In the genomic region with DNA sequence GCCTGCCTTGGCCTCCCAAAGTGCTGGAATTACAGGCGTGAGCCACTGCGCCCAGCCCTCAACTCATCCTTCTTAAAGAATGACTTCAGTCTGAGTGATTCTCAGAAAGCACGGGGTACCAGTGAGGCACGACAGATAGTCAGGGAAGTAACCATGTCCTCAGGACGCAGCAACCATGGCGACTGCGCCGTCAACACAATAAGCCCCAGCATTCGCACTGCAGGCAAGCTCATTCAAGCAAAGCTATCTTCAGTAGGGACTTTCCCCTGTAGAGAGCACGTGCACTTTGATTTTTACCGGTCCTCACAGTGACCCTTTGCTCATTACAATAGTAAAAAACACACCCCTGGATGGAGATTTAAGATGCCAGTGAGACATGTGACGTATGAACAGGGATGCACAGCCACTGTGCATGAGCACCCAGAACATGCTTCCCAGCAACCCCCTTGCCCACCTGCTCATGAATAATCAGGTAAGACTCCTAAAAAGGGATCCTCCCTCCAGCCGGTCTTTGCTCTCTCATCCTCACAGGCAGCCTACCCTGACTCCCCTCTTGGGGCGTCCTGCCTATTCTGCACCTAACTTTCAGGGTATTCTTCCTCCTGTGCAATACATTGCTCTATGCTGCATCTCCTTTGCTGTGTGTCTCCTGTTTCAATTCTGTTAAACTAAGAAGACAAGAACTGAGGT, we compare ENCODE assay signal across 10 cellular contexts. TPM values are rescaled to one million over a fixed set of nuclear protein-coding genes. Genes with fewer than 3 reads are reported as not detected.
DNase-seq lines count a peak whose midpoint lies in the region; ATAC-seq, FAIRE-seq and TF ChIP-seq lines count a peak whose summit lies in the region.
"Had no signal": no experiment of that assay in that cellular context is flagged by ENCODE, and none has a peak within 500 bp of the region (broad histone marks: within the 10 kb centered on the region; RNA-seq: fewer than 3 reads in every experiment).

No MANE protein-coding gene starts in this region.

- DNase-seq in activated CD8-positive, alpha-beta T cell treated with anti-CD3 and anti-CD28 coated beads, Interleukin-2, amount 10 ng/mL, durations not matched to agents 7 days and 5 days, result no peak
- DNase-seq in activated CD8-positive, alpha-beta T cell treated with anti-CD3 and anti-CD28 coated beads for 36 hours, result no peak
- DNase-seq in RCC 7860 (ENCODE audit: low spot score) (peak; percentile 74), NCI-H1694 treated with DMSO at 0.1 percent for 48 hours (lab: John Stamatoyannopoulos, UW) (no peak)
- DNase-seq in activated effector memory CD4-positive, alpha-beta T cell treated with Interleukin-2 at 50 U/mL for 16 hours, result no peak
- no peak for DNase-seq in activated CD4-positive, alpha-beta T cell treated with anti-CD3 and anti-CD28 coated beads for 4 hours
- DNase-seq: foreskin melanocyte had no signal

- H3K27ac Mint-ChIP-seq in activated CD8-positive, alpha-beta T cell treated with anti-CD3 and anti-CD28 coated beads, Interleukin-2, amount 10 ng/mL, durations not matched to agents 7 days and 5 days, result no peak overlapping the region
- H3K27ac Mint-ChIP-seq in activated CD8-positive, alpha-beta T cell treated with anti-CD3 and anti-CD28 coated beads for 36 hours, result no peak overlapping the region

- intact Hi-C loops in activated CD8-positive, alpha-beta T cell treated with anti-CD3 and anti-CD28 coated beads for 36 hours (cut with micrococcal nuclease), result no loop called here

- H3K4me3 Mint-ChIP-seq in activated CD8-positive, alpha-beta T cell treated with anti-CD3 and anti-CD28 coated beads, Interleukin-2, amount 10 ng/mL, durations not matched to agents 7 days and 5 days, result no peak overlapping the region
- no peak overlapping the region for H3K4me3 Mint-ChIP-seq in activated CD8-positive, alpha-beta T cell treated with anti-CD3 and anti-CD28 coated beads for 36 hours

- H3K4me1 Mint-ChIP-seq in activated CD8-positive, alpha-beta T cell treated with anti-CD3 and anti-CD28 coated beads, Interleukin-2, amount 10 ng/mL, durations not matched to agents 7 days and 5 days (ENCODE audit: low read depth), result peaks cover 14% of the 10 kb centered on the region
- H3K4me1 Mint-ChIP-seq in activated CD8-positive, alpha-beta T cell treated with anti-CD3 and anti-CD28 coated beads for 36 hours (ENCODE audit: low read depth), result peaks cover 4% of the 10 kb centered on the region

- CTCF ChIA-PET in activated CD8-positive, alpha-beta T cell treated with anti-CD3 and anti-CD28 coated beads, Interleukin-2, amount 10 ng/mL, durations not matched to agents 7 days and 5 days (lab: Charles Lee), result interaction anchor here (1.8 kb wide), 1 partner anchor 48 kb away, joined by 8 read pairs; no protein-coding TSS in a partner anchor
- CTCF ChIA-PET in activated CD8-positive, alpha-beta T cell treated with anti-CD3 and anti-CD28 coated beads for 36 hours (lab: Charles Lee), result interaction anchor here (1.1 kb wide), 1 partner anchor 48 kb away, joined by 3 read pairs; no protein-coding TSS in a partner anchor

- H3K36me3 Mint-ChIP-seq in activated CD8-positive, alpha-beta T cell treated with anti-CD3 and anti-CD28 coated beads, Interleukin-2, amount 10 ng/mL, durations not matched to agents 7 days and 5 days (ENCODE audit: low read depth), result no peaks in the 10 kb centered on the region
- H3K36me3 Mint-ChIP-seq in activated CD8-positive, alpha-beta T cell treated with anti-CD3 and anti-CD28 coated beads for 36 hours (ENCODE audit: low read depth), result no peaks in the 10 kb centered on the region

- H3K9me3 Mint-ChIP-seq in activated CD8-positive, alpha-beta T cell treated with anti-CD3 and anti-CD28 coated beads, Interleukin-2, amount 10 ng/mL, durations not matched to agents 7 days and 5 days (ENCODE audit: insufficient read depth), result no peaks in the 10 kb centered on the region
- peaks cover 4% of the 10 kb centered on the region for H3K9me3 Mint-ChIP-seq in activated CD8-positive, alpha-beta T cell treated with anti-CD3 and anti-CD28 coated beads for 36 hours

- POLR2A ChIA-PET in activated CD8-positive, alpha-beta T cell treated with anti-CD3 and anti-CD28 coated beads, Interleukin-2, amount 10 ng/mL, durations not matched to agents 7 days and 5 days (lab: Charles Lee), result no interaction called here
- POLR2A ChIA-PET in activated CD8-positive, alpha-beta T cell treated with anti-CD3 and anti-CD28 coated beads for 36 hours (lab: Charles Lee), result no interaction called here

- no peak for FAIRE-seq in RCC 7860 (lab: Jason Lieb, UNC)
- FAIRE-seq: GM18507 had no signal

- ATAC-seq in activated CD8-positive, alpha-beta T cell treated with anti-CD3 and anti-CD28 coated beads, Interleukin-2, amount 10 ng/mL, durations not matched to agents 7 days and 5 days, result peak; percentile 21
- no peak for ATAC-seq in activated CD8-positive, alpha-beta T cell treated with anti-CD3 and anti-CD28 coated beads for 36 hours
- ATAC-seq in HG02884 (IDR thresholded peaks at IDR 0.05; ENCODE audit: unreplicated experiment) (peak; percentile 87), GM21526 (IDR thresholded peaks at IDR 0.05; ENCODE audit: low FRiP score, unreplicated experiment) (no peak)

- TF ChIP-seq CTCF in activated CD8-positive, alpha-beta T cell treated with anti-CD3 and anti-CD28 coated beads for 36 hours (IDR thresholded peaks at IDR 0.05), result no peak

- no peaks in the 10 kb centered on the region for H3K27me3 Mint-ChIP-seq in activated CD8-positive, alpha-beta T cell treated with anti-CD3 and anti-CD28 coated beads, Interleukin-2, amount 10 ng/mL, durations not matched to agents 7 days and 5 days (ENCODE audit: low read depth)
- no peaks in the 10 kb centered on the region for H3K27me3 Mint-ChIP-seq in activated CD8-positive, alpha-beta T cell treated with anti-CD3 and anti-CD28 coated beads for 36 hours

RNA-seq across cellular contexts. Expression of a gene that starts 9.1 kb away (rescaled TPM):
- total RNA-seq in activated CD8-positive, alpha-beta T cell treated with anti-CD3 and anti-CD28 coated beads, Interleukin-2, amount 10 ng/mL, durations not matched to agents 7 days and 5 days, result under 1 TPM; 0.26 to 0.32 TPM
- total RNA-seq in activated CD8-positive, alpha-beta T cell treated with anti-CD3 and anti-CD28 coated beads for 36 hours, result under 1 TPM; 0.25 TPM

RNA-seq across cellular contexts. Expression of a gene that starts 39.2 kb away (rescaled TPM):
- total RNA-seq in activated CD8-positive, alpha-beta T cell treated with anti-CD3 and anti-CD28 coated beads, Interleukin-2, amount 10 ng/mL, durations not matched to agents 7 days and 5 days, result under 1 TPM; 0.34 to 0.50 TPM
- under 1 TPM; 0.16 to 0.90 TPM for total RNA-seq in activated CD8-positive, alpha-beta T cell treated with anti-CD3 and anti-CD28 coated beads for 36 hours

RNA-seq across cellular contexts. Expression of a gene that starts 59.2 kb away (rescaled TPM):
- 10 to 100 TPM; 59.0 to 59.2 TPM for total RNA-seq in activated CD8-positive, alpha-beta T cell treated with anti-CD3 and anti-CD28 coated beads, Interleukin-2, amount 10 ng/mL, durations not matched to agents 7 days and 5 days
- 10 to 100 TPM; 41.0 to 42.5 TPM for total RNA-seq in activated CD8-positive, alpha-beta T cell treated with anti-CD3 and anti-CD28 coated beads for 36 hours

Comparison
In these comparisons a context has a peak if more than half of its experiments do, and no peak if none do; other contexts are left out.
1. ATAC-seq: peak in activated CD8-positive, alpha-beta T cell treated with anti-CD3 and anti-CD28 coated beads, Interleukin-2, amount 10 ng/mL, durations not matched to agents 7 days and 5 days (single experiment) and HG02884 (single experiment); none in activated CD8-positive, alpha-beta T cell treated with anti-CD3 and anti-CD28 coated beads for 36 hours (single experiment) and GM21526 (single experiment).